In the genomic region with DNA sequence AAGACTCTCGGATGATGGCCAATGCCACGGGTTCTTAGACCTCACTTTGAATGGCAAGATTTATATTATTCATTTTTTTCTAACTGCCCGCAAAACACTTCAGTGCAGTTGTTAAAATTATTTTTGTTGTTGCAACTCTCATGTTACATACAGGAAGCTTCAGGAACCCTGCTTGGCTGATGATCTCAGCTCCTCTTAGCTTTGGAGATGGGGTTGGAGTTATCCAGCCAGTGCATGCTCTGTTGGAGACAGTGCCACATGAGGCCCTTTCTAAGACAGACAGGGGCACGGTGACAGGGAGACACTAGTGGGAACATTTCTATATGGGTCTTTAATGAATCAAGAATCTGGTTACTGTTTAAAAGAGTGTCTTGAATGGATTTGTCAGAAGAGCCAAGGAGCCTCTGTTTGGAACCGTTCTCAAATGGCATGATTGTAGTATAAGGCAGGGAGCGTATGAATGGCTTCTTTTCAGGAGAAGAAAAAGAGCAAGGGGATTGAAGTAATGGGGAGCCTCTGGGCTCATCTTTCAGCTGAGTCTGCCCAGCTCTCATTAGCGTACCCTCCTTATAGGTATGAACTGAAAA, we compare ENCODE assay signal across 17 cellular contexts.
DNase-seq lines count a peak whose midpoint lies in the region; ATAC-seq and TF ChIP-seq lines count a peak whose summit lies in the region.
"Had no signal": no experiment of that assay in that cellular context is flagged by ENCODE, and none has a peak within 500 bp of the region (broad histone marks: within the 10 kb centered on the region; RNA-seq: fewer than 3 reads in every experiment).

No MANE protein-coding gene starts in this region.

- H3K79me2 ChIP-seq in MM.1S (ENCODE audit: low read length), result no peaks in the 10 kb centered on the region

- H3K9ac ChIP-seq in MM.1S (ENCODE audit: low read length), result no peak overlapping the region

- H3K4me1 ChIP-seq in MM.1S (ENCODE audit: low read length), result peaks cover 51% of the 10 kb centered on the region
- peaks cover 32 to 50% (median 42%) of the 10 kb centered on the region in 6 donors for H3K4me1 ChIP-seq in spleen
- H3K4me1 ChIP-seq in mucosa of descending colon (ENCODE audit: low read depth), result peaks cover 19% of the 10 kb centered on the region

- no peak overlapping the region for H2AFZ ChIP-seq in MM.1S (ENCODE audit: low read length)

- peaks cover 15% of the 10 kb centered on the region for H3K9me3 Mint-ChIP-seq in activated naive CD4-positive, alpha-beta T cell treated with anti-CD3 and anti-CD28 coated beads, Interleukin-2, amount 10 ng/mL, durations not matched to agents 7 days and 5 days

- no peaks in the 10 kb centered on the region for H3K27me3 Mint-ChIP-seq in activated naive CD4-positive, alpha-beta T cell treated with anti-CD3 and anti-CD28 coated beads, Interleukin-2, amount 10 ng/mL, durations not matched to agents 7 days and 5 days

- no peaks in the 10 kb centered on the region for H3K36me3 ChIP-seq in MM.1S (replicated peaks; ENCODE audit: insufficient read depth, low read length)
- H3K36me3 ChIP-seq in spleen, result no peaks in the 10 kb centered on the region
- no peaks in the 10 kb centered on the region for H3K36me3 ChIP-seq in mucosa of descending colon (ENCODE audit: low read depth)
- H3K36me3 ChIP-seq: ovary, suprapubic skin, vagina had no signal

- H3K9me3 ChIP-seq in MM.1S (replicated peaks; ENCODE audit: insufficient read depth, low read length) (no peaks in the 10 kb centered on the region), spleen (peaks cover 0 to 20% (median 16%) of the 10 kb centered on the region in 8 donors), mucosa of descending colon (peaks cover 2% of the 10 kb centered on the region)
- H3K9me3 ChIP-seq: ovary, suprapubic skin, vagina had no signal

- CTCF ChIA-PET in activated naive CD4-positive, alpha-beta T cell treated with anti-CD3 and anti-CD28 coated beads, Interleukin-2, amount 10 ng/mL, durations not matched to agents 7 days and 5 days (lab: Charles Lee), result interaction anchor here (0.9 to 7.0 kb wide), 2 partner anchors 13 to 235 kb away, joined by 3 to 115 read pairs; no protein-coding TSS in a partner anchor

- peaks cover 45% of the 10 kb centered on the region for H3F3A ChIP-seq in MM.1S (ENCODE audit: insufficient read depth, low read length)

- H3K4me2 ChIP-seq in MM.1S (ENCODE audit: low read depth, low read length), result no peak overlapping the region

- no peaks in the 10 kb centered on the region for H3K27me3 ChIP-seq in MM.1S (replicated peaks; ENCODE audit: insufficient read depth, low read length)
- H3K27me3 ChIP-seq in spleen (replicated peaks in 1 of 7), result no peaks in the 10 kb centered on the region
- H3K27me3 ChIP-seq: ovary, suprapubic skin, vagina had no signal

- WGBS in spleen, 5 donors, result 89 to 94% (median 93%) methylated on average over 7 of the region's 7 CpGs

- H3K4me3 Mint-ChIP-seq in activated naive CD4-positive, alpha-beta T cell treated with anti-CD3 and anti-CD28 coated beads, Interleukin-2, amount 10 ng/mL, durations not matched to agents 7 days and 5 days, result no peak overlapping the region
- H3K4me3 Mint-ChIP-seq: endodermal cell, HFFc6 had no signal

- DNase-seq in activated naive CD4-positive, alpha-beta T cell treated with anti-CD3 and anti-CD28 coated beads, Interleukin-2, amount 10 ng/mL, durations not matched to agents 7 days and 5 days, result no peak
- no peak for DNase-seq in activated naive CD4-positive, alpha-beta T cell treated with anti-CD3 and anti-CD28 coated beads, Interleukin-2, amount 50 U/mL, for 16 hours
- DNase-seq in MM.1S (no peak), choroid plexus epithelial cell (ENCODE audit: low read depth) (peak; percentile 58), spleen (no peak), AG20443 (ENCODE audit: low spot score) (no peak), NCI-H1436 (lab: John Stamatoyannopoulos, UW) (no peak), mucosa of descending colon (no peak)
- DNase-seq: activated effector memory CD4-positive, alpha-beta T cell treated with anti-CD3 and anti-CD28 coated beads, Interleukin-2, amount 50 U/mL, for 16 hours; endodermal cell; HFFc6; NCI-H1105; ovary; stimulated activated CD4-positive, alpha-beta T cell treated with anti-CD3 and anti-CD28 coated beads, Interleukin-4, amount 100 ng/mL, for 1 hour had no signal

- no peak for TF ChIP-seq POLR2A in spleen (IDR thresholded peaks at IDR 0.05)

- peak overlapping the region; percentile 98; the same call in 1 of the 2 replicates for H3K27ac ChIP-seq in MM.1S (ENCODE audit: low read length)
- H3K27ac ChIP-seq in spleen, result peak overlapping the region in 5 of 8 donors; percentile 11 to 87 (median 74)
- H3K27ac ChIP-seq: ovary, RWPE1, suprapubic skin, vagina had no signal

- peaks cover 45% of the 10 kb centered on the region for H3K4me1 Mint-ChIP-seq in activated naive CD4-positive, alpha-beta T cell treated with anti-CD3 and anti-CD28 coated beads, Interleukin-2, amount 10 ng/mL, durations not matched to agents 7 days and 5 days
- H3K4me1 Mint-ChIP-seq: endodermal cell had no signal

- H3K9me2 ChIP-seq in MM.1S (replicated peaks; ENCODE audit: insufficient read depth, low read length), result no peaks in the 10 kb centered on the region

- no peak for TF ChIP-seq CTCF in MM.1S (IDR thresholded peaks at IDR 0.05; ENCODE audit: low read length)
- no peak for TF ChIP-seq CTCF in choroid plexus epithelial cell (conservative IDR thresholded peaks at IDR 0.05; ENCODE audit: low read depth, low read length)
- no peak for TF ChIP-seq CTCF in spleen (IDR thresholded peaks at IDR 0.05 in 8 of 11, conservative IDR thresholded peaks at IDR 0.05 in 3 of 11)
- no peak for TF ChIP-seq CTCF in mucosa of descending colon (IDR thresholded peaks at IDR 0.05)

- intact Hi-C loops in spleen (cut with DNase I; ENCODE audit: low total_unique reads) (no loop called here), mucosa of descending colon (cut with DNase I, micrococcal nuclease) (loop anchor here in 1 of 2 donors (10.0 kb wide), 1 partner anchor 65 kb away; no protein-coding TSS in a partner anchor)

- H3K36me3 Mint-ChIP-seq in activated naive CD4-positive, alpha-beta T cell treated with anti-CD3 and anti-CD28 coated beads, Interleukin-2, amount 10 ng/mL, durations not matched to agents 7 days and 5 days, result peaks cover 11% of the 10 kb centered on the region

- H3K4me3 ChIP-seq in MM.1S (ENCODE audit: low read length) (no peak overlapping the region), choroid plexus epithelial cell (ENCODE audit: low read depth, low read length) (no peak overlapping the region), spleen (no peak overlapping the region), mucosa of descending colon (no peak overlapping the region)
- H3K4me3 ChIP-seq: ovary, suprapubic skin, vagina had no signal

- H4K20me1 ChIP-seq in MM.1S (ENCODE audit: insufficient read depth, low read length), result no peaks in the 10 kb centered on the region

- H3K27ac Mint-ChIP-seq in activated naive CD4-positive, alpha-beta T cell treated with anti-CD3 and anti-CD28 coated beads, Interleukin-2, amount 10 ng/mL, durations not matched to agents 7 days and 5 days, result peak overlapping the region; percentile 22
- H3K27ac Mint-ChIP-seq: endodermal cell, HFFc6 had no signal

- no peak for ATAC-seq in mucosa of descending colon
